In the genomic region with DNA sequence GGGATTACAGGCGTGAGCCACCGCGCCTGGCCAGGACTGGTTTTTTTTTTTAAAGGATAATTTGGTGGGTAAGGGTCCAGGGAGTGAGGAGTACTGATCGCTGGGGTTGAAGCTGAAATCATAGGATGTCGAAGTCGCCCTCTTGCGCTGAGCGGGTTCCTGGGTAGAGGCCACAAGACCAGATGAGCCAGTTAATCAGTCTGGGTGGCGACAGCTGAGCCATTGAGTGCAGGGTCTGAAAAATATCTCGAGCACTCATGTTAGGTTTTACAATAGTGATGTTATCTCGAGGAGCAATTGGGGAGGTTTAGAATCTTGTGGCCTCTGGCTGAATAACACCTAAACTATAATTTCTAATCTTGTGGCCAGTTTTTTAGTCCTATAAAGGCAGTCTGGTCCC, we compare ENCODE assay signal across 19 cellular contexts. TPM values are rescaled to one million over a fixed set of nuclear protein-coding genes. Genes with fewer than 3 reads are reported as not detected.
DNase-seq lines count a peak whose midpoint lies in the region; ATAC-seq, FAIRE-seq and TF ChIP-seq lines count a peak whose summit lies in the region.
"Had no signal": no experiment of that assay in that cellular context is flagged by ENCODE, and none has a peak within 500 bp of the region (broad histone marks: within the 10 kb centered on the region; RNA-seq: fewer than 3 reads in every experiment).

No MANE protein-coding gene starts in this region.

- H3K36me3 ChIP-seq in OCI-LY1 (ENCODE audit: insufficient read depth, low read length): no peaks in the 10 kb centered on the region
- no peaks in the 10 kb centered on the region for H3K36me3 ChIP-seq in astrocyte (ENCODE audit: insufficient read depth, low read length)

- intact Hi-C loops in Calu3 (cut with micrococcal nuclease; ENCODE audit: unreplicated experiment): loop anchor here (5.0 kb wide), 1 partner anchor 98 kb away; no protein-coding TSS in a partner anchor

- peaks cover 59% of the 10 kb centered on the region for H3K4me1 ChIP-seq in OCI-LY1 (ENCODE audit: insufficient read depth, low read length, severe bottlenecking)
- no peaks in the 10 kb centered on the region for H3K4me1 ChIP-seq in astrocyte (ENCODE audit: insufficient read depth, low read length)
- H3K4me1 ChIP-seq: Caco-2 had no signal

- H3K4me3 ChIP-seq in OCI-LY1 (ENCODE audit: low read depth, low read length, poor library complexity, severe bottlenecking) (no peak overlapping the region), astrocyte (ENCODE audit: insufficient read depth, low read depth, low read length) (no peak overlapping the region)
- H3K4me3 ChIP-seq: GM12878 had no signal

- H3K4me3 Mint-ChIP-seq in astrocyte (ENCODE audit: unreplicated experiment): no peak overlapping the region
- H3K4me3 Mint-ChIP-seq in Calu3 (ENCODE audit: low read depth, unreplicated experiment): no peak overlapping the region
- H3K4me3 Mint-ChIP-seq: CD14-positive monocyte; CD8-positive, alpha-beta T cell had no signal

- H3F3A ChIP-seq in OCI-LY1 (ENCODE audit: insufficient read depth, low read length): 0 out of 2 replicates have a peak, but pooled peaks cover 4% of the 10 kb centered on the region

- H3K27ac ChIP-seq in OCI-LY1 (ENCODE audit: low read depth, low read length, poor library complexity, severe bottlenecking) (peak overlapping the region; percentile 90), astrocyte (ENCODE audit: low read depth, low read length) (no peak overlapping the region)

- ATAC-seq in HG02759 (IDR thresholded peaks at IDR 0.05; ENCODE audit: unreplicated experiment) (no peak), HG03095 (IDR thresholded peaks at IDR 0.05; ENCODE audit: unreplicated experiment) (no peak), HG02588 (IDR thresholded peaks at IDR 0.05; ENCODE audit: unreplicated experiment) (no peak)
- ATAC-seq: CD8-positive, alpha-beta T cell; GM12878; HCT116; HepG2 had no signal

- H3K27me3 ChIP-seq in OCI-LY1 (ENCODE audit: insufficient read depth, low read length) (no peaks in the 10 kb centered on the region), astrocyte (ENCODE audit: insufficient read depth, low read length) (no peaks in the 10 kb centered on the region)

- DNase-seq in astrocyte (ENCODE audit: low read depth) (no peak), myocyte (ENCODE audit: low read depth) (peak; percentile 41), Calu3 (no peak)
- DNase-seq: Caco-2; CD8-positive, alpha-beta T cell had no signal

- H3K9ac ChIP-seq in OCI-LY1 (ENCODE audit: low read length): peak overlapping the region; percentile 41; the same call in 1 of the 2 replicates
- H3K9ac ChIP-seq in astrocyte (ENCODE audit: low read length): no peak overlapping the region

- H3K79me2 ChIP-seq in OCI-LY1 (ENCODE audit: insufficient read depth, low read length) (no peaks in the 10 kb centered on the region), astrocyte (ENCODE audit: insufficient read depth, low read length) (no peaks in the 10 kb centered on the region)

- CTCF ChIA-PET in Calu3 (lab: Charles Lee): no interaction called here

- H3K27ac Mint-ChIP-seq in astrocyte (ENCODE audit: unreplicated experiment): peak overlapping the region; percentile 12
- no peak overlapping the region for H3K27ac Mint-ChIP-seq in Calu3 (ENCODE audit: unreplicated experiment)
- H3K27ac Mint-ChIP-seq: CD14-positive monocyte; CD8-positive, alpha-beta T cell had no signal

- H4K20me1 ChIP-seq in OCI-LY1 (ENCODE audit: insufficient read depth, low read length): no peaks in the 10 kb centered on the region
- no peaks in the 10 kb centered on the region for H4K20me1 ChIP-seq in astrocyte (ENCODE audit: insufficient read depth, low read length)

- H3K4me2 ChIP-seq in OCI-LY1 (ENCODE audit: low read length): no peak overlapping the region
- no peak overlapping the region for H3K4me2 ChIP-seq in astrocyte (ENCODE audit: low read length)

- H3K4me1 Mint-ChIP-seq in astrocyte (ENCODE audit: low read depth, unreplicated experiment) (no peaks in the 10 kb centered on the region), Calu3 (ENCODE audit: low read depth, unreplicated experiment) (peaks cover 15% of the 10 kb centered on the region)

- TF ChIP-seq CTCF in OCI-LY1 (IDR thresholded peaks at IDR 0.05; ENCODE audit: low read length) (no peak), astrocyte (IDR thresholded peaks at IDR 0.05; ENCODE audit: insufficient read depth, low read depth, low read length) (no peak), Calu3 (IDR thresholded peaks at IDR 0.05; ENCODE audit: unreplicated experiment) (no peak)

- H3K9me3 ChIP-seq in OCI-LY1 (ENCODE audit: low read length) (no peaks in the 10 kb centered on the region), astrocyte (ENCODE audit: insufficient read depth, low read depth, low read length) (no peaks in the 10 kb centered on the region)
- H3K9me3 ChIP-seq: Caco-2 had no signal

- peaks cover 3% of the 10 kb centered on the region for H3K9me3 Mint-ChIP-seq in astrocyte (ENCODE audit: unreplicated experiment)
- no peaks in the 10 kb centered on the region for H3K9me3 Mint-ChIP-seq in Calu3 (ENCODE audit: low read depth, unreplicated experiment)
- H3K9me3 Mint-ChIP-seq: CD14-positive monocyte; CD8-positive, alpha-beta T cell had no signal

- no peak for FAIRE-seq in astrocyte (lab: Jason Lieb, UNC)
- FAIRE-seq: A204.1, GM12878, GM18507, HepG2, HTR-8/SVneo had no signal

- H3K9me2 ChIP-seq in OCI-LY1 (ENCODE audit: low read depth, low read length): no peaks in the 10 kb centered on the region

- no TSS peak for BruUV-seq in Calu3 (replicated peaks; lab: Mats Ljungman, UMichigan)

- H3K27me3 Mint-ChIP-seq in astrocyte (ENCODE audit: low read depth, unreplicated experiment) (peaks cover 12% of the 10 kb centered on the region), Calu3 (ENCODE audit: unreplicated experiment) (peaks cover 12% of the 10 kb centered on the region)

- H3K36me3 Mint-ChIP-seq in astrocyte (ENCODE audit: low read depth, unreplicated experiment) (no peaks in the 10 kb centered on the region), Calu3 (ENCODE audit: insufficient read depth, unreplicated experiment) (no peaks in the 10 kb centered on the region)
- H3K36me3 Mint-ChIP-seq: CD14-positive monocyte; CD8-positive, alpha-beta T cell had no signal

- no peak overlapping the region for H2AFZ ChIP-seq in OCI-LY1 (ENCODE audit: low read length)
- H2AFZ ChIP-seq in astrocyte (ENCODE audit: low read depth, low read length): no peak overlapping the region

RNA-seq across cellular contexts. Expression of a gene that starts 7.8 kb away (rescaled TPM):
- total RNA-seq in astrocyte (not detected in 2 replicates), myocyte (1.1 and 1.6 TPM in 2 replicates), Calu3 (2022) (not detected in 2 replicates)
- polyA plus RNA-seq in myocyte (2012): 1.7 TPM
- total RNA-seq: Caco-2; CD8-positive, alpha-beta T cell; G401; GM12878; H4; HepG2 had no signal
- polyA plus RNA-seq: BJ, CD14-positive monocyte, GM12878, HepG2 had no signal
